ENCODE assay signal across 22 cellular contexts in the genomic region with DNA sequence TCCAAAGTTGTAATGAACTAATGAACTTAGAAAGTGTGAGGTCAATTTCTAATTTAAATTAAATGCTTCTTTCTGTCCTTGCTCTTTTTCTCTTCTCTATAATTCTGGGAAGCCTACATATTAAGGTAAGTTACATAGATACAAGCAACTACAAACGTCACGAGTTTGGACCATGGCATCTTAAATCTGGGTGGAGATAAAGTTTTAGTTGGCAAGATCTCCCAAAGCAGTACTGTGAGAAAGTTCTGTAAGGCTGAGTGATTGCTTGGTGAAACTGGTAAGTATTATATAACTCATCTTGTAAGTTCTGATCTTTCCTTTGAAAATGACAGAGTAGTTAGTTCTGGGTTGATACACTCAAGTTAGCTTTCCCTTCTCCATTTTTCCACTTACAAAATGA.
"Had no signal": no experiment of that assay in that cellular context is flagged by ENCODE, and none has a peak within 500 bp of the region (broad histone marks: within the 10 kb centered on the region; RNA-seq: fewer than 3 reads in every experiment).

No MANE protein-coding gene starts in this region.

- ATAC-seq: activated naive CD4-positive, alpha-beta T cell treated with anti-CD3 and anti-CD28 coated beads, Interleukin-2, amount 50 U/mL, for 72 hours; activated T-helper 17 cell treated with anti-CD3 and anti-CD28 coated beads, Interleukin-2, amount 50 U/mL, for 72 hours; foreskin keratinocyte; left ventricle myocardium superior; natural killer cell; sciatic nerve; stimulated activated memory B cell treated with anti-CD40 and anti-IgM and Interleukin-4, amounts not matched to agents 10 μg/mL and 1 μg/mL and 100 μg/mL, for 72 hours; upper lobe of right lung; WTC11 had no signal

- H3K9me3 ChIP-seq: stomach, upper lobe of right lung had no signal

- H3K27me3 Mint-ChIP-seq: stimulated activated memory B cell treated with anti-CD40 and anti-IgM and Interleukin-4, amounts not matched to agents 10 μg/mL and 1 μg/mL and 100 μg/mL, for 72 hours had no signal

- H3K4me1 ChIP-seq: foreskin keratinocyte, upper lobe of right lung had no signal

- H3K4me3 Mint-ChIP-seq: activated T-cell treated with anti-CD3 and anti-CD28 coated beads, Interleukin-2, amount 50 U/mL, for 24 hours; activated T-helper 17 cell treated with anti-CD3 and anti-CD28 coated beads, Interleukin-2, amount 50 U/mL, for 72 hours; central memory CD8-positive, alpha-beta T cell; natural killer cell; stimulated activated memory B cell treated with anti-CD40 and anti-IgM and Interleukin-4, amounts not matched to agents 10 μg/mL and 1 μg/mL and 100 μg/mL, for 72 hours; WTC11 had no signal

- H3K27ac Mint-ChIP-seq: activated naive CD4-positive, alpha-beta T cell treated with anti-CD3 and anti-CD28 coated beads, Interleukin-2, amount 50 U/mL, for 72 hours; activated T-cell treated with anti-CD3 and anti-CD28 coated beads, Interleukin-2, amount 50 U/mL, for 24 hours; activated T-helper 17 cell treated with anti-CD3 and anti-CD28 coated beads, Interleukin-2, amount 50 U/mL, for 72 hours; natural killer cell; stimulated activated memory B cell treated with anti-CD40 and anti-IgM and Interleukin-4, amounts not matched to agents 10 μg/mL and 1 μg/mL and 100 μg/mL, for 72 hours; WTC11 had no signal

- H3K4me1 Mint-ChIP-seq: activated T-helper 17 cell treated with anti-CD3 and anti-CD28 coated beads, Interleukin-2, amount 50 U/mL, for 72 hours; central memory CD8-positive, alpha-beta T cell; natural killer cell; stimulated activated memory B cell treated with anti-CD40 and anti-IgM and Interleukin-4, amounts not matched to agents 10 μg/mL and 1 μg/mL and 100 μg/mL, for 72 hours; WTC11 had no signal

- H3K9me3 Mint-ChIP-seq: activated naive CD4-positive, alpha-beta T cell treated with anti-CD3 and anti-CD28 coated beads, Interleukin-2, amount 50 U/mL, for 72 hours; activated T-cell treated with anti-CD3 and anti-CD28 coated beads, Interleukin-2, amount 50 U/mL, for 24 hours; activated T-helper 17 cell treated with anti-CD3 and anti-CD28 coated beads, Interleukin-2, amount 50 U/mL, for 72 hours; central memory CD8-positive, alpha-beta T cell; natural killer cell; stimulated activated memory B cell treated with anti-CD40 and anti-IgM and Interleukin-4, amounts not matched to agents 10 μg/mL and 1 μg/mL and 100 μg/mL, for 72 hours; WTC11 had no signal

- H3K27me3 ChIP-seq: brain microvascular endothelial cell, foreskin keratinocyte, stomach, upper lobe of right lung had no signal

- DNase-seq: activated CD8-positive, alpha-beta memory T cell treated with anti-CD3 and anti-CD28 coated beads for 24 hours; activated CD8-positive, alpha-beta memory T cell treated with anti-CD3 and anti-CD28 coated beads, Interleukin-2, amount 50 U/mL, for 4 hours; activated T-cell treated with anti-CD3 and anti-CD28 coated beads, Interleukin-2, amount 50 U/mL, for 24 hours; aorta; brain microvascular endothelial cell; cortex of kidney; foreskin keratinocyte; left ventricle myocardium superior; midbrain; natural killer cell; stimulated activated CD4-positive, alpha-beta T cell treated with anti-CD3 and anti-CD28 coated beads, Interleukin-15, amount 100 ng/mL, for 24 hours; stomach; T-helper 1 cell; upper lobe of right lung had no signal

- H3K27ac ChIP-seq: brain microvascular endothelial cell, epithelial cell of prostate, foreskin keratinocyte had no signal

- H3K36me3 Mint-ChIP-seq: activated naive CD4-positive, alpha-beta T cell treated with anti-CD3 and anti-CD28 coated beads, Interleukin-2, amount 50 U/mL, for 72 hours; natural killer cell had no signal

- H3K4me3 ChIP-seq: smooth muscle cell, stomach, upper lobe of right lung had no signal
